24 cellular contexts compared by ENCODE assay signal in genomic region chr9:16328349-16328748, GRCh38.
"Had no signal": no experiment of that assay in that cellular context is flagged by ENCODE, and none has a peak within 500 bp of the region (broad histone marks: within the 10 kb centered on the region; RNA-seq: fewer than 3 reads in every experiment).

No MANE protein-coding gene starts in this region.

- H3K36me3 ChIP-seq: left lung, neutrophil, ovary, prostate gland, suprapubic skin, tibial nerve had no signal

- DNase-seq: activated gamma-delta T cell treated with Interleukin-2 at 50 U/mL for 16 hours; activated T-cell treated with anti-CD3 and anti-CD28 coated beads, Interleukin-2, amount 50 U/mL, for 1 hour; amygdala; body of pancreas; dermis blood vessel endothelial cell; effector CD8-positive, alpha-beta T cell; erythroblast; foreskin melanocyte; glutamatergic neuron; immature natural killer cell; kidney glomerular epithelial cell; left lung; natural killer cell; stimulated activated naive CD8-positive, alpha-beta T cell treated with anti-CD3 and anti-CD28 coated beads, Interleukin-15, amount 100 ng/mL, for 72 hours; T-helper 1 cell had no signal

- H3K9me3 Mint-ChIP-seq: immature natural killer cell; natural killer cell; stimulated activated naive CD8-positive, alpha-beta T cell treated with anti-CD3 and anti-CD28 coated beads, Interleukin-15, amount 100 ng/mL, for 72 hours; WTC11 had no signal

- H3K4me1 ChIP-seq: body of pancreas, left lung, prostate gland, suprapubic skin had no signal

- H3K36me3 Mint-ChIP-seq: activated naive CD8-positive, alpha-beta T cell; immature natural killer cell; mesothelial cell of epicardium; natural killer cell; WTC11 had no signal

- H3K4me3 ChIP-seq: body of pancreas, hepatocyte, left lung, ovary, prostate gland, suprapubic skin, tibial nerve had no signal

- ATAC-seq: body of pancreas; left lung; natural killer cell; stimulated activated naive CD8-positive, alpha-beta T cell treated with anti-CD3 and anti-CD28 coated beads, Interleukin-15, amount 100 ng/mL, for 72 hours; WTC11 had no signal

- H3K27ac ChIP-seq: body of pancreas, hepatocyte, left lung, neutrophil, prostate gland, suprapubic skin, tibial nerve had no signal

- H3K27ac Mint-ChIP-seq: activated naive CD8-positive, alpha-beta T cell; immature natural killer cell; mesothelial cell of epicardium; natural killer cell; stimulated activated naive CD8-positive, alpha-beta T cell treated with anti-CD3 and anti-CD28 coated beads, Interleukin-15, amount 100 ng/mL, for 72 hours; WTC11 had no signal

- H3K4me3 Mint-ChIP-seq: activated naive CD8-positive, alpha-beta T cell; immature natural killer cell; mesothelial cell of epicardium; natural killer cell; stimulated activated naive CD8-positive, alpha-beta T cell treated with anti-CD3 and anti-CD28 coated beads, Interleukin-15, amount 100 ng/mL, for 72 hours; WTC11 had no signal

- H3K27me3 ChIP-seq: body of pancreas, hepatocyte, left lung, neutrophil, ovary, suprapubic skin, tibial nerve had no signal

- H3K4me1 Mint-ChIP-seq: immature natural killer cell; natural killer cell; stimulated activated naive CD8-positive, alpha-beta T cell treated with anti-CD3 and anti-CD28 coated beads, Interleukin-15, amount 100 ng/mL, for 72 hours; WTC11 had no signal

- H3K9me3 ChIP-seq: body of pancreas, left lung, neutrophil, ovary, prostate gland, suprapubic skin had no signal

- H3K27me3 Mint-ChIP-seq: activated naive CD8-positive, alpha-beta T cell; stimulated activated naive CD8-positive, alpha-beta T cell treated with anti-CD3 and anti-CD28 coated beads, Interleukin-15, amount 100 ng/mL, for 72 hours had no signal
